ENCODE assay signal across 1 cellular context in genomic region chr14:24315807-24316596, GRCh38.
TF ChIP-seq lines count a peak whose summit lies in the region.

No MANE protein-coding gene starts in this region.

TF ChIP-seq in K562, 482 proteins besides CTCF, POLR2A, EP300 and RAD21 (continued from another document and continues in another):
- TF ChIP-seq BCLAF1 (IDR thresholded peaks at IDR 0.05; ENCODE audit: borderline replicate concordance in 1 of 2, control insufficient read depth in 1 of 2, low read depth in 2 of 2, low read length in 1 of 2) (no peak), KAT2B (IDR thresholded peaks at IDR 0.05; ENCODE audit: low read depth, low read length) (no peak), E2F3 (CRISPR knock-in tag; IDR thresholded peaks at IDR 0.05) (peak; percentile 59; the same call in 1 of the 2 replicates), GABPB2 (CRISPR knock-in tag; conservative IDR thresholded peaks at IDR 0.05) (no peak), NCOA1 (IDR thresholded peaks at IDR 0.05; ENCODE audit: low read depth) (no peak), RNF2 (IDR thresholded peaks at IDR 0.05) (peak; percentile 41; the same call in 1 of the 2 replicates), ELK1 (CRISPR knock-in tag; IDR thresholded peaks at IDR 0.05) (0 out of 2 replicates have a peak, but pooled peaks have one; percentile 63), NR2C2 (CRISPR knock-in tag; IDR thresholded peaks at IDR 0.05) (peak; percentile 90), NR2C2 (tag; IDR thresholded peaks at IDR 0.05) (peak; percentile 89), RBFOX2 (IDR thresholded peaks at IDR 0.05; ENCODE audit: low read depth, low read length) (peak; percentile 82), ETS1 (conservative IDR thresholded peaks at IDR 0.05; ENCODE audit: control insufficient read depth, low read depth, low read length) (no peak), CUX1 (CRISPR knock-in tag; IDR thresholded peaks at IDR 0.05) (no peak), ZNF766 (CRISPR knock-in tag; conservative IDR thresholded peaks at IDR 0.05) (no peak), NCOA2 (IDR thresholded peaks at IDR 0.05; ENCODE audit: partially characterized antibody in 2 of 2) (no peak), CGGBP1 (CRISPR knock-in tag; IDR thresholded peaks at IDR 0.05) (no peak), TBL1XR1 (IDR thresholded peaks at IDR 0.05; ENCODE audit: low read length in 2 of 2) (no peak), ZNF184 (CRISPR knock-in tag; IDR thresholded peaks at IDR 0.05) (no peak), E2F8 (IDR thresholded peaks at IDR 0.05; ENCODE audit: low read depth, partially characterized antibody) (no peak), MXI1 (IDR thresholded peaks at IDR 0.05; ENCODE audit: low read depth, low read length) (no peak), ZNF589 (CRISPR knock-in tag; IDR thresholded peaks at IDR 0.05; ENCODE audit: low read depth) (no peak), ZBTB33 (CRISPR knock-in tag; IDR thresholded peaks at IDR 0.05) (peak; percentile 99), POLR3A (IDR thresholded peaks at IDR 0.05; ENCODE audit: borderline replicate concordance, extremely low read depth, insufficient read depth, insufficient read length) (no peak), ZNF239 (CRISPR knock-in tag; IDR thresholded peaks at IDR 0.05) (no peak), FOS (IDR thresholded peaks at IDR 0.05; ENCODE audit: extremely low read depth, insufficient read length) (no peak), HOMEZ (CRISPR knock-in tag; IDR thresholded peaks at IDR 0.05) (no peak), GATA2 (CRISPR knock-in tag; IDR thresholded peaks at IDR 0.05) (no peak), ARNT (IDR thresholded peaks at IDR 0.05) (no peak), FOXP4 (CRISPR knock-in tag; IDR thresholded peaks at IDR 0.05; ENCODE audit: borderline replicate concordance) (no peak), OTX1 (CRISPR knock-in tag; IDR thresholded peaks at IDR 0.05) (no peak), GTF3C2 (IDR thresholded peaks at IDR 0.05; ENCODE audit: borderline replicate concordance, extremely low read depth, insufficient read length) (no peak), FUS (optimal IDR thresholded peaks at IDR 0.05; ENCODE audit: low read depth, low read length) (no peak), ZBTB17 (CRISPR knock-in tag; IDR thresholded peaks at IDR 0.05) (0 out of 2 replicates have a peak, but pooled peaks have one; percentile 38), GATAD2B (IDR thresholded peaks at IDR 0.05; ENCODE audit: borderline replicate concordance) (no peak), NCOA6 (IDR thresholded peaks at IDR 0.05) (no peak), RFX5 (IDR thresholded peaks at IDR 0.05; ENCODE audit: low read depth, low read length) (no peak), RAD51 (IDR thresholded peaks at IDR 0.05; ENCODE audit: borderline replicate concordance, low read depth) (peak; percentile 20; the same call in 1 of the 2 replicates), CC2D1A (IDR thresholded peaks at IDR 0.05) (no peak)
